Comparison of ENCODE assay signal across 31 cellular contexts in genomic region chr1:42430286-42430685, GRCh38. TPM values are rescaled to one million over a fixed set of nuclear protein-coding genes. Genes with fewer than 3 reads are reported as not detected.
"Had no signal": no experiment of that assay in that cellular context is flagged by ENCODE, and none has a peak within 500 bp of the region (broad histone marks: within the 10 kb centered on the region; RNA-seq: fewer than 3 reads in every experiment).

No MANE protein-coding gene starts in this region.

- H3K27me3 ChIP-seq: brain microvascular endothelial cell, MG63, SJCRH30 had no signal

- H3K9me3 Mint-ChIP-seq: activated CD4-positive, alpha-beta memory T cell treated with anti-CD3 and anti-CD28 coated beads, Interleukin-2, amount 10 ng/mL, durations not matched to agents 7 days and 5 days; activated naive CD4-positive, alpha-beta T cell treated with anti-CD3 and anti-CD28 coated beads, Interleukin-2, amount 10 ng/mL, durations not matched to agents 7 days and 5 days; activated naive CD8-positive, alpha-beta T cell treated with anti-CD3 and anti-CD28 coated beads for 36 hours; activated T-cell treated with anti-CD3 and anti-CD28 coated beads, Interleukin-2, amount 50 U/mL, for 72 hours; activated T-helper 2 cell treated with anti-CD3 and anti-CD28 coated beads, Interferon-gamma antibody, Interleukin-2, Interleukin-4, amounts not matched to agents 10 μg/mL and 5 μg/mL and 100 μg/mL, durations not matched to agents 14 hours and 24 hours and 36 hours had no signal

- H3K9ac ChIP-seq: SK-N-SH had no signal

- H3K4me1 Mint-ChIP-seq: activated CD4-positive, alpha-beta memory T cell treated with anti-CD3 and anti-CD28 coated beads, Interleukin-2, amount 10 ng/mL, durations not matched to agents 7 days and 5 days; activated CD4-positive, alpha-beta T cell treated with anti-CD3 and anti-CD28 coated beads for 36 hours; activated naive CD4-positive, alpha-beta T cell treated with anti-CD3 and anti-CD28 coated beads, Interleukin-2, amount 10 ng/mL, durations not matched to agents 7 days and 5 days; activated naive CD8-positive, alpha-beta T cell treated with anti-CD3 and anti-CD28 coated beads for 36 hours had no signal

- H3K27ac Mint-ChIP-seq: activated CD4-positive, alpha-beta memory T cell treated with anti-CD3 and anti-CD28 coated beads, Interleukin-2, amount 10 ng/mL, durations not matched to agents 7 days and 5 days; activated CD4-positive, alpha-beta T cell treated with anti-CD3 and anti-CD28 coated beads for 36 hours; activated naive CD4-positive, alpha-beta T cell treated with anti-CD3 and anti-CD28 coated beads, Interleukin-2, amount 10 ng/mL, durations not matched to agents 7 days and 5 days; activated naive CD8-positive, alpha-beta T cell treated with anti-CD3 and anti-CD28 coated beads for 36 hours; activated T-cell treated with anti-CD3 and anti-CD28 coated beads, Interleukin-2, amount 50 U/mL, for 72 hours; activated T-helper 2 cell treated with anti-CD3 and anti-CD28 coated beads, Interferon-gamma antibody, Interleukin-2, Interleukin-4, amounts not matched to agents 10 μg/mL and 5 μg/mL and 100 μg/mL, durations not matched to agents 14 hours and 24 hours and 36 hours had no signal

- DNase-seq: activated CD4-positive, alpha-beta memory T cell treated with anti-CD3 and anti-CD28 coated beads, Interleukin-2, amount 10 ng/mL, durations not matched to agents 7 days and 5 days; activated CD4-positive, alpha-beta T cell treated with anti-CD3 and anti-CD28 coated beads for 36 hours; activated CD4-positive, alpha-beta T cell treated with anti-CD3 and anti-CD28 coated beads, Interleukin-2, amount 50 U/mL, for 1 hour; activated gamma-delta T cell treated with Interleukin-2 at 50 U/mL for 16 hours; activated naive CD4-positive, alpha-beta T cell treated with anti-CD3 and anti-CD28 coated beads, Interleukin-2, amount 10 ng/mL, durations not matched to agents 7 days and 5 days; activated naive CD8-positive, alpha-beta T cell treated with anti-CD3 and anti-CD28 coated beads for 36 hours; activated T-cell treated with anti-CD3 and anti-CD28 coated beads for 4 hours; activated T-cell treated with anti-CD3 and anti-CD28 coated beads, Interleukin-2, amount 50 U/mL, for 72 hours; brain microvascular endothelial cell; MG63; MV-4-11; NCI-H1092 treated with DMSO at 0.1 percent for 48 hours; NCI-H1417 treated with DMSO at 0.1 percent for 48 hours; NCI-H1694; NCI-H2029; NCI-H2107; NCI-H2171 treated with DMSO at 0.1 percent for 48 hours; NCI-H345; NCI-H510A; NCI-H526 treated with DMSO at 0.1 percent for 48 hours; NCI-H82; Right ventricle myocardium superior; SJCRH30; SK-N-SH; T-helper 1 cell had no signal

- H3K27me3 Mint-ChIP-seq: activated CD4-positive, alpha-beta memory T cell treated with anti-CD3 and anti-CD28 coated beads, Interleukin-2, amount 10 ng/mL, durations not matched to agents 7 days and 5 days; activated naive CD4-positive, alpha-beta T cell treated with anti-CD3 and anti-CD28 coated beads, Interleukin-2, amount 10 ng/mL, durations not matched to agents 7 days and 5 days; activated naive CD8-positive, alpha-beta T cell treated with anti-CD3 and anti-CD28 coated beads for 36 hours had no signal

- ATAC-seq: activated CD4-positive, alpha-beta T cell treated with anti-CD3 and anti-CD28 coated beads for 36 hours; Panc1 had no signal

- H3K4me3 ChIP-seq: MG63, SJCRH30 had no signal

- H3K9me3 ChIP-seq: MG63, SJCRH30, SK-N-SH had no signal

- H3K4me1 ChIP-seq: SJCRH30 had no signal

- H3K36me3 Mint-ChIP-seq: activated naive CD4-positive, alpha-beta T cell treated with anti-CD3 and anti-CD28 coated beads, Interleukin-2, amount 10 ng/mL, durations not matched to agents 7 days and 5 days; activated naive CD8-positive, alpha-beta T cell treated with anti-CD3 and anti-CD28 coated beads for 36 hours had no signal

- H3K4me3 Mint-ChIP-seq: activated CD4-positive, alpha-beta memory T cell treated with anti-CD3 and anti-CD28 coated beads, Interleukin-2, amount 10 ng/mL, durations not matched to agents 7 days and 5 days; activated CD4-positive, alpha-beta T cell treated with anti-CD3 and anti-CD28 coated beads for 36 hours; activated naive CD4-positive, alpha-beta T cell treated with anti-CD3 and anti-CD28 coated beads, Interleukin-2, amount 10 ng/mL, durations not matched to agents 7 days and 5 days; activated naive CD8-positive, alpha-beta T cell treated with anti-CD3 and anti-CD28 coated beads for 36 hours; activated T-cell treated with anti-CD3 and anti-CD28 coated beads, Interleukin-2, amount 50 U/mL, for 72 hours had no signal

- H3K36me3 ChIP-seq: brain microvascular endothelial cell, MG63, SJCRH30 had no signal

- H3K27ac ChIP-seq: brain microvascular endothelial cell, RWPE1, SJCRH30, VCaP had no signal

- H3K4me2 ChIP-seq: SK-N-SH had no signal

RNA-seq across cellular contexts. Expression of gene ZMYND12, which starts 25.5 kb away (rescaled TPM):
- total RNA-seq: OCI-LY7; T-helper 2 cell treated with Interferon-gamma antibody and Interleukin-4, amounts not matched to agents 100 ng/mL and 5 ng/mL, for 36 hours had no signal

RNA-seq across cellular contexts. Expression of gene RIMKLA, which starts 49.7 kb away (rescaled TPM):
- total RNA-seq: OCI-LY7 had no signal
